2 cellular contexts compared by ENCODE assay signal in genomic region chr11:67421421-67422031, GRCh38.
TF ChIP-seq lines count a peak whose summit lies in the region.

No MANE protein-coding gene starts in this region.

TF ChIP-seq in SK-N-SH, 30 proteins besides CTCF, POLR2A, EP300 and RAD21 (continued from another document):
- TF ChIP-seq, protein P1, sequence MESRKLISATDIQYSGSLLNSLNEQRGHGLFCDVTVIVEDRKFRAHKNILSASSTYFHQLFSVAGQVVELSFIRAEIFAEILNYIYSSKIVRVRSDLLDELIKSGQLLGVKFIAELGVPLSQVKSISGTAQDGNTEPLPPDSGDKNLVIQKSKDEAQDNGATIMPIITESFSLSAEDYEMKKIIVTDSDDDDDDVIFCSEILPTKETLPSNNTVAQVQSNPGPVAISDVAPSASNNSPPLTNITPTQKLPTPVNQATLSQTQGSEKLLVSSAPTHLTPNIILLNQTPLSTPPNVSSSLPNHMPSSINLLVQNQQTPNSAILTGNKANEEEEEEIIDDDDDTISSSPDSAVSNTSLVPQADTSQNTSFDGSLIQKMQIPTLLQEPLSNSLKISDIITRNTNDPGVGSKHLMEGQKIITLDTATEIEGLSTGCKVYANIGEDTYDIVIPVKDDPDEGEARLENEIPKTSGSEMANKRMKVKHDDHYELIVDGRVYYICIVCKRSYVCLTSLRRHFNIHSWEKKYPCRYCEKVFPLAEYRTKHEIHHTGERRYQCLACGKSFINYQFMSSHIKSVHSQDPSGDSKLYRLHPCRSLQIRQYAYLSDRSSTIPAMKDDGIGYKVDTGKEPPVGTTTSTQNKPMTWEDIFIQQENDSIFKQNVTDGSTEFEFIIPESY (IDR thresholded peaks at IDR 0.05; ENCODE audit: borderline replicate concordance, low read depth), result no peak
- no peak for TF ChIP-seq ELF1 (IDR thresholded peaks at IDR 0.05)
- no peak for TF ChIP-seq TEAD4 (IDR thresholded peaks at IDR 0.05; ENCODE audit: borderline replicate concordance, insufficient read depth)
- TF ChIP-seq GATA2 (CRISPR knock-in tag; IDR thresholded peaks at IDR 0.05), result no peak
- TF ChIP-seq NFIC (IDR thresholded peaks at IDR 0.05; ENCODE audit: borderline replicate concordance), result no peak
- TF ChIP-seq MAX (IDR thresholded peaks at IDR 0.05; ENCODE audit: low read depth), result no peak
- no peak for TF ChIP-seq IRF3 (IDR thresholded peaks at IDR 0.05; ENCODE audit: low read depth, low read length)

TF ChIP-seq in SK-N-SH treated with all-trans-retinoic acid at 6 μM for 48 hours, 23 proteins besides CTCF, POLR2A, EP300 and RAD21 (continued from another document):
- TF ChIP-seq, protein P2, sequence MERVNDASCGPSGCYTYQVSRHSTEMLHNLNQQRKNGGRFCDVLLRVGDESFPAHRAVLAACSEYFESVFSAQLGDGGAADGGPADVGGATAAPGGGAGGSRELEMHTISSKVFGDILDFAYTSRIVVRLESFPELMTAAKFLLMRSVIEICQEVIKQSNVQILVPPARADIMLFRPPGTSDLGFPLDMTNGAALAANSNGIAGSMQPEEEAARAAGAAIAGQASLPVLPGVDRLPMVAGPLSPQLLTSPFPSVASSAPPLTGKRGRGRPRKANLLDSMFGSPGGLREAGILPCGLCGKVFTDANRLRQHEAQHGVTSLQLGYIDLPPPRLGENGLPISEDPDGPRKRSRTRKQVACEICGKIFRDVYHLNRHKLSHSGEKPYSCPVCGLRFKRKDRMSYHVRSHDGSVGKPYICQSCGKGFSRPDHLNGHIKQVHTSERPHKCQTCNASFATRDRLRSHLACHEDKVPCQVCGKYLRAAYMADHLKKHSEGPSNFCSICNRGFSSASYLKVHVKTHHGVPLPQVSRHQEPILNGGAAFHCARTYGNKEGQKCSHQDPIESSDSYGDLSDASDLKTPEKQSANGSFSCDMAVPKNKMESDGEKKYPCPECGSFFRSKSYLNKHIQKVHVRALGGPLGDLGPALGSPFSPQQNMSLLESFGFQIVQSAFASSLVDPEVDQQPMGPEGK (CRISPR knock-in tag; IDR thresholded peaks at IDR 0.05; ENCODE audit: borderline replicate concordance), result no peak
TF ChIP-seq in SK-N-SH treated with all-trans-retinoic acid at 6 μM for 48 hours: peak in this region for 0.
